Comparison of ENCODE assay signal across 19 cellular contexts in the genomic region with DNA sequence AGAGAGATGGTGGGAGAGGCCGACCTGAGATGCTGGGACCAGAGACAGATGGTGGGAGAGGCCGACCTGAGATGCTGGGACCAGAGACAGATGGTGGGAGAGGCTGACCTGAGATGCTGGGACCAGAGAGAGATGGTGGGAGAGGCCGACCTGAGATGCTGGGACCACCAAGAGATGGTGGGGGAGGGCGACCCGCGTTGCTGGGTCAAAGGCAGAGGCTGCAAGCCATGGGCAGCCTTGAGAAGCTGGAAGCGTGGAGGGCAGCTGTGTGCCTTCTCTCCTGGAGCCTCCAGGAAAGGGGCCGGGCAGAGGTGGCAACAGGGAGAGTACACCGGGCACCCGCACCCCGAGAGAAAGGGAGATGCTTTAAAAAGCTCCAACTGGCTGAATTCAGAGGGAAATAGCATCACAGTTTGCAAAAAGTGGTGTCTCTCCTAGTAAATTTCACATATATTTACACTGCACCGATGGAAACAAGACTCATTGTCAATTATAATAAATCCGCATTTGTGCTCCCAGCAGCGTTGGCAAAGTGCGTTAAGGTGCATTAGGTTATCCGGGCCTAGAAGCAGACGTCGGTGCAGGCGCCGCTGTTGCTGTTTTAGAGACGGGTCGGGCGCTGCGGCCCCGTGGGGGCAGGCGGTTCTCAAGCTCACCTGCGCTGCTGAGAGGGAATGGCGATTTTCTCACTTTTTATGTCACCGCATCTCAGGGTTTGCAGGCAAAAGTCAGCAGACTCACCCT.
DNase-seq lines count a peak whose midpoint lies in the region; ATAC-seq, FAIRE-seq and TF ChIP-seq lines count a peak whose summit lies in the region.
"Had no signal": no experiment of that assay in that cellular context is flagged by ENCODE, and none has a peak within 500 bp of the region (broad histone marks: within the 10 kb centered on the region; RNA-seq: fewer than 3 reads in every experiment).

No MANE protein-coding gene starts in this region.

- H3K27ac Mint-ChIP-seq in progenitor cell of endocrine pancreas: peak overlapping the region; percentile 67
- H3K27ac Mint-ChIP-seq: CD4-positive, CD25-positive, alpha-beta regulatory T cell; IgD-negative memory B cell had no signal

- H3K4me3 ChIP-seq in left lung: no peak overlapping the region
- H3K4me3 ChIP-seq: BLaER1, PC-9 had no signal

- TF ChIP-seq CTCF in left lung (IDR thresholded peaks at IDR 0.05) (no peak), progenitor cell of endocrine pancreas (IDR thresholded peaks at IDR 0.05; ENCODE audit: unreplicated experiment) (no peak), D721Med (IDR thresholded peaks at IDR 0.05; ENCODE audit: insufficient read depth, missing control alignments) (no peak)

- intact Hi-C loops in Right ventricle myocardium superior (cut with DNase I): no loop called here
- intact Hi-C loops in cardiac septum (cut with DNase I): no loop called here
- intact Hi-C loops in left lung (cut with DNase I): no loop called here

- H3K27ac ChIP-seq in left lung: no peak overlapping the region
- H3K27ac ChIP-seq: BLaER1, KMS-11, PC-9 had no signal

- H3K4me1 ChIP-seq in left lung: no peaks in the 10 kb centered on the region

- H3K36me3 ChIP-seq in left lung: no peaks in the 10 kb centered on the region

- ATAC-seq in Right ventricle myocardium superior (ENCODE audit: poor library complexity) (no peak), left lung (no peak)

- DNase-seq in Right ventricle myocardium superior (peak; percentile 40), cardiac septum (ENCODE audit: low spot score) (no peak), left lung (peak; percentile 22 to 67), progenitor cell of endocrine pancreas (ENCODE audit: low spot score, unreplicated experiment) (no peak), inferior parietal cortex (ENCODE audit: extremely low spot score) (no peak), HuH-7.5 (ENCODE audit: low spot score) (no peak), D721Med (ENCODE audit: insufficient read length, low spot score) (no peak)
- DNase-seq: CD4-positive, CD25-positive, alpha-beta regulatory T cell; NCI-H1048; NCI-H1417; NCI-H1694; NCI-H2081; NCI-H2227 treated with DMSO at 0.1 percent for 48 hours; NCI-H526 treated with DMSO at 0.1 percent for 48 hours; PC-9; SHP77 had no signal

- no peak for FAIRE-seq in D721Med (lab: Jason Lieb, UNC)

- no peaks in the 10 kb centered on the region for H3K4me1 Mint-ChIP-seq in progenitor cell of endocrine pancreas (ENCODE audit: low read depth)
- H3K4me1 Mint-ChIP-seq: CD4-positive, CD25-positive, alpha-beta regulatory T cell; IgD-negative memory B cell had no signal

- no peaks in the 10 kb centered on the region for H3K36me3 Mint-ChIP-seq in progenitor cell of endocrine pancreas (ENCODE audit: insufficient read depth)
- H3K36me3 Mint-ChIP-seq: CD4-positive, CD25-positive, alpha-beta regulatory T cell; IgD-negative memory B cell had no signal

- H3K27me3 Mint-ChIP-seq in progenitor cell of endocrine pancreas: no peaks in the 10 kb centered on the region
- H3K27me3 Mint-ChIP-seq: CD4-positive, CD25-positive, alpha-beta regulatory T cell had no signal

- peaks cover 0 to 6% of the 10 kb centered on the region in 2 donors for H3K27me3 ChIP-seq in left lung
- H3K27me3 ChIP-seq: BLaER1 had no signal

- no peaks in the 10 kb centered on the region for H3K9me3 ChIP-seq in left lung
- H3K9me3 ChIP-seq: BLaER1 had no signal

- H3K9me3 Mint-ChIP-seq in progenitor cell of endocrine pancreas (ENCODE audit: low read depth): no peaks in the 10 kb centered on the region
- H3K9me3 Mint-ChIP-seq: IgD-negative memory B cell had no signal

- no peak overlapping the region for H3K4me3 Mint-ChIP-seq in progenitor cell of endocrine pancreas (ENCODE audit: low read depth)
- H3K4me3 Mint-ChIP-seq: CD4-positive, CD25-positive, alpha-beta regulatory T cell; IgD-negative memory B cell had no signal

Comparison
In these comparisons a context has a peak if more than half of its experiments do, and no peak if none do; other contexts are left out.
1. DNase-seq: peak in Right ventricle myocardium superior (single experiment) and left lung (2 of 2); none in cardiac septum (single experiment), progenitor cell of endocrine pancreas (single experiment), inferior parietal cortex (single experiment), HuH-7.5 (single experiment) and D721Med (single experiment).